Comparison of ENCODE assay signal across 30 cellular contexts in genomic region chr4:182091128-182091527, GRCh38.
"Had no signal": no experiment of that assay in that cellular context is flagged by ENCODE, and none has a peak within 500 bp of the region (broad histone marks: within the 10 kb centered on the region; RNA-seq: fewer than 3 reads in every experiment).

No MANE protein-coding gene starts in this region.

- H3K9me3 ChIP-seq: colonic mucosa, esophagus muscularis mucosa, gastroesophageal sphincter, heart left ventricle, left ventricle myocardium inferior, lower lobe of right lung, mucosa of descending colon, psoas muscle, spleen, thoracic aorta, tibial nerve, upper lobe of right lung, uterus had no signal

- H3K27me3 Mint-ChIP-seq: dendritic cell treated with granulocyte-macrophage colony-stimulating factor and Interleukin-4, amounts not matched to agents 40 ng/mL and 50 ng/mL, for 4 days; natural killer cell treated with Interleukin-12 subunit alpha and Interleukin-12 subunit beta and Interleukin-15 and Interleukin-18, amount 100 ng/mL, for 72 hours; stimulated activated memory B cell treated with anti-CD40 and anti-IgM and Interleukin-4, amounts not matched to agents 10 μg/mL and 1 μg/mL and 100 μg/mL, for 72 hours had no signal

- H3K4me1 ChIP-seq: colonic mucosa, esophagus muscularis mucosa, foreskin keratinocyte, gastroesophageal sphincter, heart left ventricle, left ventricle myocardium inferior, lower lobe of right lung, psoas muscle, spleen, tibial nerve, upper lobe of right lung, uterus had no signal

- H3K4me2 ChIP-seq: hepatocyte had no signal

- ATAC-seq: foreskin keratinocyte; gastroesophageal sphincter; heart left ventricle; left cardiac atrium; lower lobe of right lung; mucosa of descending colon; natural killer cell treated with Interleukin-12 subunit alpha and Interleukin-12 subunit beta and Interleukin-15 and Interleukin-18, amount 100 ng/mL, for 72 hours; psoas muscle; right cardiac atrium; stimulated activated memory B cell treated with anti-CD40 and anti-IgM and Interleukin-4, amounts not matched to agents 10 μg/mL and 1 μg/mL and 100 μg/mL, for 72 hours; stimulated activated naive CD8-positive, alpha-beta T cell treated with anti-CD3 and anti-CD28 coated beads, Interleukin-15, Interleukin-2, amounts not matched to agents 100 U/mL and 50 U/mL, for 24 hours; upper lobe of right lung had no signal

- DNase-seq: colonic mucosa; effector CD8-positive, alpha-beta T cell; foreskin keratinocyte; heart left ventricle; left cardiac atrium; left ventricle myocardium inferior; lower lobe of right lung; mucosa of descending colon; naive B cell; nucleus accumbens; psoas muscle; right cardiac atrium; spleen; stimulated activated CD4-positive, alpha-beta T cell treated with anti-CD3 and anti-CD28 coated beads, Interleukin-4, amount 100 ng/mL, for 4 hours; stimulated activated naive CD8-positive, alpha-beta T cell treated with anti-CD3 and anti-CD28 coated beads, Interleukin-15, Interleukin-2, amounts not matched to agents 100 U/mL and 50 U/mL, for 24 hours; substantia nigra; upper lobe of right lung; uterus had no signal

- FAIRE-seq: endothelial cell of umbilical vein, islet of Langerhans had no signal

- H3K4me1 Mint-ChIP-seq: naive B cell; stimulated activated memory B cell treated with anti-CD40 and anti-IgM and Interleukin-4, amounts not matched to agents 10 μg/mL and 1 μg/mL and 100 μg/mL, for 72 hours had no signal

- H3K4me3 ChIP-seq: colonic mucosa, esophagus muscularis mucosa, gastroesophageal sphincter, heart left ventricle, hepatocyte, left ventricle myocardium inferior, lower lobe of right lung, mucosa of descending colon, psoas muscle, skin epidermis, spleen, thoracic aorta, tibial nerve, upper lobe of right lung, uterus had no signal

- H3K36me3 Mint-ChIP-seq: mesothelial cell of epicardium; natural killer cell treated with Interleukin-12 subunit alpha and Interleukin-12 subunit beta and Interleukin-15 and Interleukin-18, amount 100 ng/mL, for 72 hours; stimulated activated memory B cell treated with anti-CD40 and anti-IgM and Interleukin-4, amounts not matched to agents 10 μg/mL and 1 μg/mL and 100 μg/mL, for 72 hours had no signal

- H3K79me2 ChIP-seq: hepatocyte had no signal

- H3K27me3 ChIP-seq: colonic mucosa, esophagus muscularis mucosa, foreskin keratinocyte, gastroesophageal sphincter, heart left ventricle, hepatocyte, spleen, tibial nerve, upper lobe of right lung, uterus had no signal

- H3K27ac ChIP-seq: colonic mucosa, esophagus muscularis mucosa, foreskin keratinocyte, gastroesophageal sphincter, heart left ventricle, hepatocyte, left ventricle myocardium inferior, lower lobe of right lung, psoas muscle, skin epidermis, spleen, thoracic aorta, tibial nerve, upper lobe of right lung, uterus had no signal

- H3K27ac Mint-ChIP-seq: dendritic cell treated with granulocyte-macrophage colony-stimulating factor and Interleukin-4, amounts not matched to agents 40 ng/mL and 50 ng/mL, for 4 days; mesothelial cell of epicardium; naive B cell; natural killer cell treated with Interleukin-12 subunit alpha and Interleukin-12 subunit beta and Interleukin-15 and Interleukin-18, amount 100 ng/mL, for 72 hours; stimulated activated memory B cell treated with anti-CD40 and anti-IgM and Interleukin-4, amounts not matched to agents 10 μg/mL and 1 μg/mL and 100 μg/mL, for 72 hours had no signal

- H3K36me3 ChIP-seq: colonic mucosa, esophagus muscularis mucosa, gastroesophageal sphincter, heart left ventricle, left ventricle myocardium inferior, lower lobe of right lung, spleen, thoracic aorta, tibial nerve, upper lobe of right lung, uterus had no signal

- H3K4me3 Mint-ChIP-seq: dendritic cell treated with granulocyte-macrophage colony-stimulating factor and Interleukin-4, amounts not matched to agents 40 ng/mL and 50 ng/mL, for 4 days; mesothelial cell of epicardium; natural killer cell treated with Interleukin-12 subunit alpha and Interleukin-12 subunit beta and Interleukin-15 and Interleukin-18, amount 100 ng/mL, for 72 hours; stimulated activated memory B cell treated with anti-CD40 and anti-IgM and Interleukin-4, amounts not matched to agents 10 μg/mL and 1 μg/mL and 100 μg/mL, for 72 hours had no signal

- H2AFZ ChIP-seq: hepatocyte had no signal
